In the genomic region with DNA sequence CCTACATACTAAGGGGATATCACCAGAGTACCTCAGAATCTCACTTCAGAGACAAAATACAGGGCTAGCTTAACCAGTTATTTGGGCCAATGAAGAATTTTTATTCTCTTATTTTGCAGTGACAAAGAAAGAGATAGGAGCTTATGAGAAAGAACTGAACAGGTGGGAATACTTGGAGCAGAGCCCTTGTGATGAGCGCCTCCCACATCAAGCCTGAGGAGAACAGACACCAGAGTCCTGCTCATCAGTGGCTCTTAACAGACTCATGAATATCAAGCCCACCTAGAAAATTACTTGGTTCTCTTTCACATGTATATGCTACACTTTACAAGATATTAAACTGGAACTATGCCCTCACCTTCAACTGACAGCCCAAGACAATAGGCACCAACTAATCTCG, we compare ENCODE assay signal across 34 cellular contexts.
"Had no signal": no experiment of that assay in that cellular context is flagged by ENCODE, and none has a peak within 500 bp of the region (broad histone marks: within the 10 kb centered on the region; RNA-seq: fewer than 3 reads in every experiment).

No MANE protein-coding gene starts in this region.

- H3K4me3 ChIP-seq: MG63 had no signal

- H3K9me3 ChIP-seq: MG63 had no signal

- H3K36me3 ChIP-seq: MG63 had no signal

- DNase-seq: Karpas-422, Kasumi-1, MG63, MM.1S, MV-4-11, NCI-H1048, NCI-H1092, NCI-H1092 treated with DMSO at 0.1 percent for 48 hours, NCI-H1105, NCI-H1105 treated with DMSO at 0.1 percent for 48 hours, NCI-H1417, NCI-H1417 treated with DMSO at 0.1 percent for 48 hours, NCI-H1436, NCI-H1436 treated with DMSO at 0.1 percent for 48 hours, NCI-H146, NCI-H1694, NCI-H1694 treated with DMSO at 0.1 percent for 48 hours, NCI-H187, NCI-H187 treated with DMSO at 0.1 percent for 48 hours, NCI-H1930, NCI-H2029, NCI-H2029 treated with DMSO at 0.1 percent for 48 hours, NCI-H2081, NCI-H2081 treated with DMSO at 0.1 percent for 48 hours, NCI-H2107, NCI-H2171, NCI-H2171 treated with DMSO at 0.1 percent for 48 hours, NCI-H2227 treated with DMSO at 0.1 percent for 48 hours, NCI-H226, NCI-H345, NCI-H446, NCI-H446 treated with DMSO at 0.1 percent for 48 hours, NCI-H510A, NCI-H510A treated with DMSO at 0.1 percent for 48 hours had no signal
